In genomic region chr14:103014466-103015319, GRCh38 we compare ENCODE assay signal across 11 cellular contexts. TPM values are rescaled to one million over a fixed set of nuclear protein-coding genes. Genes with fewer than 3 reads are reported as not detected.
DNase-seq lines count a peak whose midpoint lies in the region; ATAC-seq, FAIRE-seq and TF ChIP-seq lines count a peak whose summit lies in the region.
"Had no signal": no experiment of that assay in that cellular context is flagged by ENCODE, and none has a peak within 500 bp of the region (broad histone marks: within the 10 kb centered on the region; RNA-seq: fewer than 3 reads in every experiment).

No MANE protein-coding gene starts in this region.

- no peak overlapping the region for H2AFZ ChIP-seq in GM23338

- no peaks in the 10 kb centered on the region for H3F3A ChIP-seq in GM23338 (replicated peaks; ENCODE audit: low read depth)

- H3K27me3 Mint-ChIP-seq in GM23338 (ENCODE audit: insufficient read depth, low read depth, poor library complexity) = peaks cover 8% of the 10 kb centered on the region
- H3K27me3 Mint-ChIP-seq in dendritic cell treated with granulocyte-macrophage colony-stimulating factor and Interleukin-4, amounts not matched to agents 40 ng/mL and 50 ng/mL, for 4 days = no peaks in the 10 kb centered on the region
- H3K27me3 Mint-ChIP-seq: activated B cell treated with CpG ODN at 0.5 μM for 24 hours had no signal

- H3K9ac ChIP-seq in kidney (ENCODE audit: low read length in 2 of 2) = no peak overlapping the region

- H3K36me3 Mint-ChIP-seq in GM23338 (ENCODE audit: low read depth) = peaks cover 9% of the 10 kb centered on the region; the same call in 2 of the 3 replicates
- H3K36me3 Mint-ChIP-seq in dendritic cell treated with granulocyte-macrophage colony-stimulating factor and Interleukin-4, amounts not matched to agents 40 ng/mL and 50 ng/mL, for 4 days (ENCODE audit: low read depth) = peaks cover 28% of the 10 kb centered on the region

- intact Hi-C loops in dendritic cell treated with granulocyte-macrophage colony-stimulating factor and Interleukin-4, amounts not matched to agents 40 ng/mL and 50 ng/mL, for 4 days (cut with micrococcal nuclease) = no loop called here
- intact Hi-C loops in kidney (cut with DNase I) = no loop called here

- H3K4me3 ChIP-seq in GM23338 (no peak overlapping the region), suprapubic skin (no peak overlapping the region), kidney (ENCODE audit: low read length in 2 of 2) (no peak overlapping the region)
- H3K4me3 ChIP-seq: thyroid gland had no signal

- H3K4me3 Mint-ChIP-seq in GM23338 = peak overlapping the region; percentile 7; the same call in 1 of the 3 replicates
- peak overlapping the region; percentile 45 for H3K4me3 Mint-ChIP-seq in dendritic cell treated with granulocyte-macrophage colony-stimulating factor and Interleukin-4, amounts not matched to agents 40 ng/mL and 50 ng/mL, for 4 days
- H3K4me3 Mint-ChIP-seq: activated B cell treated with CpG ODN at 0.5 μM for 24 hours had no signal

- H3K4me1 ChIP-seq in GM23338 (ENCODE audit: insufficient read depth) (peaks cover 16% of the 10 kb centered on the region), suprapubic skin (peaks cover 29% of the 10 kb centered on the region), kidney (ENCODE audit: control insufficient read depth in 1 of 2, insufficient read depth in 1 of 2, low read depth in 1 of 2, low read length in 2 of 2) (peaks cover 3 to 15% of the 10 kb centered on the region in 2 donors)

- 48% methylated on average over 12 of the region's 12 CpGs for WGBS in suprapubic skin

- ATAC-seq in GM23338 (peak; percentile 53), GM21576 (IDR thresholded peaks at IDR 0.05; ENCODE audit: unreplicated experiment) (no peak)

- H3K27ac ChIP-seq in GM23338 (ENCODE audit: low read depth) (peak overlapping the region; percentile 82; the same call in 1 of the 2 replicates), suprapubic skin (no peak overlapping the region), kidney (ENCODE audit: low read depth in 2 of 2, low read length in 2 of 2) (no peak overlapping the region)
- H3K27ac ChIP-seq: thyroid gland had no signal

- H3K9me3 Mint-ChIP-seq in GM23338 = no peaks in the 10 kb centered on the region
- no peaks in the 10 kb centered on the region for H3K9me3 Mint-ChIP-seq in dendritic cell treated with granulocyte-macrophage colony-stimulating factor and Interleukin-4, amounts not matched to agents 40 ng/mL and 50 ng/mL, for 4 days
- H3K9me3 Mint-ChIP-seq: activated B cell treated with CpG ODN at 0.5 μM for 24 hours had no signal

- no peaks in the 10 kb centered on the region for H3K9me2 ChIP-seq in GM23338 (ENCODE audit: insufficient read depth)

- H3K79me2 ChIP-seq in GM23338 (replicated peaks; ENCODE audit: insufficient read depth) = peaks cover 73% of the 10 kb centered on the region

- H3K4me1 Mint-ChIP-seq in GM23338 = peaks cover 22% of the 10 kb centered on the region
- peaks cover 52% of the 10 kb centered on the region for H3K4me1 Mint-ChIP-seq in dendritic cell treated with granulocyte-macrophage colony-stimulating factor and Interleukin-4, amounts not matched to agents 40 ng/mL and 50 ng/mL, for 4 days (ENCODE audit: low read depth)

- no peak for TF ChIP-seq POLR2A in suprapubic skin (IDR thresholded peaks at IDR 0.05)

- H3K9me3 ChIP-seq in suprapubic skin = no peaks in the 10 kb centered on the region
- H3K9me3 ChIP-seq in kidney (ENCODE audit: control insufficient read depth in 1 of 2, low read length in 2 of 2) = no peaks in the 10 kb centered on the region
- H3K9me3 ChIP-seq: thyroid gland had no signal

- H3K4me2 ChIP-seq in GM23338 = peak overlapping the region; percentile 62

- H3K36me3 ChIP-seq in GM23338 (ENCODE audit: insufficient read depth) = no peaks in the 10 kb centered on the region
- peaks cover 18% of the 10 kb centered on the region for H3K36me3 ChIP-seq in suprapubic skin
- peaks cover 0 to 3% of the 10 kb centered on the region in 2 donors for H3K36me3 ChIP-seq in kidney (ENCODE audit: control insufficient read depth in 1 of 2, insufficient read depth in 2 of 2, low read length in 2 of 2)

- TF ChIP-seq EP300 in suprapubic skin (IDR thresholded peaks at IDR 0.05) = no peak

- H3K27me3 ChIP-seq in GM23338 (ENCODE audit: insufficient read depth) = no peaks in the 10 kb centered on the region
- no peaks in the 10 kb centered on the region for H3K27me3 ChIP-seq in suprapubic skin
- H3K27me3 ChIP-seq: thyroid gland had no signal

- H3K27ac Mint-ChIP-seq in GM23338 = no peak overlapping the region; the same call in 1 of the 2 replicates
- H3K27ac Mint-ChIP-seq in dendritic cell treated with granulocyte-macrophage colony-stimulating factor and Interleukin-4, amounts not matched to agents 40 ng/mL and 50 ng/mL, for 4 days = peak overlapping the region; percentile 65
- H3K27ac Mint-ChIP-seq: activated B cell treated with CpG ODN at 0.5 μM for 24 hours had no signal

- peak; percentile 44 for DNase-seq in GM23338 (ENCODE audit: low spot score)
- DNase-seq in NCI-H2227 (lab: John Stamatoyannopoulos, UW; ENCODE audit: unreplicated experiment) = peak; percentile 28
- DNase-seq in pons (ENCODE audit: low spot score) = peak; percentile 74
- DNase-seq in suprapubic skin (ENCODE audit: low spot score in 2 of 2) = no peak
- DNase-seq in amygdala (lab: John Stamatoyannopoulos, UW) = no peak
- DNase-seq in kidney = no peak
- DNase-seq: activated B cell treated with CpG ODN at 0.5 μM for 24 hours, thyroid gland had no signal

- no peak for TF ChIP-seq CTCF in GM23338 (conservative IDR thresholded peaks at IDR 0.05; ENCODE audit: low read depth in 2 of 2)
- no peak for TF ChIP-seq CTCF in suprapubic skin (IDR thresholded peaks at IDR 0.05)
- TF ChIP-seq CTCF in kidney (IDR thresholded peaks at IDR 0.05; ENCODE audit: borderline replicate concordance, extremely low read depth, insufficient read depth) = no peak

- peaks cover 56% of the 10 kb centered on the region for H4K20me1 ChIP-seq in GM23338 (replicated peaks; ENCODE audit: insufficient read depth)

- no peak for FAIRE-seq in kidney (lab: Jason Lieb, UNC)
- FAIRE-seq: HTR-8/SVneo had no signal

TF ChIP-seq in GM23338, 12 proteins besides CTCF, POLR2A, EP300 and RAD21 (continues in another document):
- no peak for TF ChIP-seq ZNF462 (CRISPR knock-in tag; IDR thresholded peaks at IDR 0.05)
- TF ChIP-seq ZNF114 (CRISPR knock-in tag; IDR thresholded peaks at IDR 0.05) = no peak

RNA-seq across cellular contexts. Expression of gene CDC42BPB, which starts 42.7 kb away (rescaled TPM):
- 97.4 and 127 TPM in 2 replicates for total RNA-seq in GM23338 (2014; rRNA removed; shearing (Covaris generic))
- 12.3 and 13.5 TPM in 2 replicates for polyA plus RNA-seq in GM23338 (2016; fragmentation: Nextera tagmentation; extraction: Ambion mirVana)
- total RNA-seq in suprapubic skin = 100 to 1,000 TPM; 105 to 178 (median 107) TPM
- 127 TPM for total RNA-seq in kidney
- 22.5 TPM for polyA plus RNA-seq in kidney (ENCODE audit: insufficient read depth, low read depth, low replicate concordance)

Comparison
In these comparisons a context has a peak if more than half of its experiments do, and no peak if none do; other contexts are left out.
1. DNase-seq: peak in GM23338 (single experiment), NCI-H2227 (single experiment) and pons (single experiment); none in suprapubic skin (0 of 2), amygdala (0 of 56) and kidney (single experiment).